11 cellular contexts compared by ENCODE assay signal in the genomic region with DNA sequence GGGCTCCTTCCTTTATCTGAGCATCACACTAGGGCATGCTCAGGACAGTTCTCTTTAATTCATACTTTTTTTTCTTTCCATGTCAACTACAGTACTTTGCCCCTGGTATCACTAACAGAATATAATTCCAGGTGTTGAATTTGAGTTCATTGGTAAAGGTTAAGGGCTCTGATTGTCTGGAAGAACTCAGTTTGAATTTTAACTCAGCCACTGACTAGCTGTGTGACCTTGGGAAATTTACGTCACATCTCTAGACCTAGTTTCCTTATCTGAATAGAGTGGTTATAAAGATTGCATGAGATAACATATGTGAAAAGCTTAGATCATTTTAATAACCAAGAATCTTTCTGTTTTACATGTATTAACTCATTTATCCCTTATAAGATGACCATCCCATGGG. TPM values are rescaled to one million over a fixed set of nuclear protein-coding genes. Genes with fewer than 3 reads are reported as not detected.
A peak's percentile ranks its signal among the peaks of the same experiment; 100 is the strongest.
DNase-seq lines count a peak whose midpoint lies in the region; ATAC-seq and TF ChIP-seq lines count a peak whose summit lies in the region.
"Had no signal": no experiment of that assay in that cellular context is flagged by ENCODE, and none has a peak within 500 bp of the region (broad histone marks: within the 10 kb centered on the region; RNA-seq: fewer than 3 reads in every experiment).

No MANE protein-coding gene starts in this region.

- H3K9me3 Mint-ChIP-seq in CD14-positive monocyte: peaks cover 0 to 6% (median 4%) of the 10 kb centered on the region in 7 donors

- no peak for TF ChIP-seq EP300 in ovary (IDR thresholded peaks at IDR 0.05)

- no peaks in the 10 kb centered on the region for H3K79me2 ChIP-seq in ACC112 (ENCODE audit: control insufficient read depth, insufficient read depth, low read length, unreplicated experiment)

- H3K4me3 ChIP-seq in ACC112 (ENCODE audit: low read depth, low read length) (no peak overlapping the region), ovary (no peak overlapping the region)
- H3K4me3 ChIP-seq: lung had no signal

- no peaks in the 10 kb centered on the region for H3K27me3 ChIP-seq in ACC112 (ENCODE audit: insufficient read depth, low read length)
- H3K27me3 ChIP-seq in ovary: no peaks in the 10 kb centered on the region

- H3K9me3 ChIP-seq in ovary: no peaks in the 10 kb centered on the region

- peaks cover 34% of the 10 kb centered on the region for H3K4me1 Mint-ChIP-seq in CD14-positive monocyte

- intact Hi-C loops in ovary (cut with DNase I) (no loop called here), CD14-positive monocyte (cut with micrococcal nuclease) (no loop called here)

- H3K27ac ChIP-seq in ACC112 (ENCODE audit: low read depth, low read length): peak overlapping the region; percentile 82
- H3K27ac ChIP-seq in ovary: no peak overlapping the region

- H3K36me3 Mint-ChIP-seq in CD14-positive monocyte: peaks cover 0 to 2% of the 10 kb centered on the region in 2 donors

- no peak overlapping the region for H3K4me3 Mint-ChIP-seq in CD14-positive monocyte
- H3K4me3 Mint-ChIP-seq: H9 had no signal

- H3K36me3 ChIP-seq in ACC112 (ENCODE audit: insufficient read depth, low read length) (no peaks in the 10 kb centered on the region), ovary (no peaks in the 10 kb centered on the region)

- H3K27ac Mint-ChIP-seq in CD14-positive monocyte: no peak overlapping the region

- H3K4me1 ChIP-seq in ACC112 (ENCODE audit: control insufficient read depth, insufficient read depth, low read length, unreplicated experiment) (peaks cover 19% of the 10 kb centered on the region), ovary (ENCODE audit: insufficient read depth) (peaks cover 5% of the 10 kb centered on the region)

- DNase-seq in amniotic epithelial cell (ENCODE audit: low read depth): peak; percentile 56
- no peak for DNase-seq in ovary
- DNase-seq in germinal center (ENCODE audit: low spot score): no peak
- DNase-seq in CD14-positive monocyte (ENCODE audit: low spot score): no peak
- no peak for DNase-seq in stimulated activated CD4-positive, alpha-beta T cell treated with anti-CD3 and anti-CD28 coated beads, Interleukin-4, amount 100 ng/mL, for 24 hours
- DNase-seq: activated naive CD4-positive, alpha-beta T cell treated with Interleukin-2 at 50 U/mL for 16 hours; H9 had no signal

- H2AFZ ChIP-seq in ACC112 (ENCODE audit: low read length, unreplicated experiment): peak overlapping the region; percentile 61

- TF ChIP-seq CTCF in ovary (IDR thresholded peaks at IDR 0.05) (no peak), CD14-positive monocyte (IDR thresholded peaks at IDR 0.05) (no peak)

- 76 to 86% (median 83%) methylated on average over 1 of the region's 1 CpG for WGBS in ovary, 3 donors

- peaks cover 0 to 3% (median 0%) of the 10 kb centered on the region in 3 donors for H3K27me3 Mint-ChIP-seq in CD14-positive monocyte (ENCODE audit: low read depth in 3 of 3)

- no peak for TF ChIP-seq POLR2A in ovary (IDR thresholded peaks at IDR 0.05)

- peak; percentile 18 for ATAC-seq in GM19328 (IDR thresholded peaks at IDR 0.05; ENCODE audit: unreplicated experiment)
- peak; percentile 16 for ATAC-seq in HG02973 (IDR thresholded peaks at IDR 0.05; ENCODE audit: unreplicated experiment)

RNA-seq across cellular contexts. Expression of a gene that starts 15.9 kb away (rescaled TPM):
- 10 to 100 TPM; 10.2 to 21.0 (median 17.7) TPM for total RNA-seq in ovary
- 1 to 10 TPM; 2.5 to 7.5 TPM for polyA plus RNA-seq in ovary
- under 1 TPM; 0.47 to 0.73 TPM for polyA plus RNA-seq in CD14-positive monocyte
